ENCODE assay signal across 11 cellular contexts in genomic region chr12:103571286-103571685, GRCh38. TPM values are rescaled to one million over a fixed set of nuclear protein-coding genes. Genes with fewer than 3 reads are reported as not detected.
DNase-seq lines count a peak whose midpoint lies in the region; ATAC-seq and TF ChIP-seq lines count a peak whose summit lies in the region.
"Had no signal": no experiment of that assay in that cellular context is flagged by ENCODE, and none has a peak within 500 bp of the region (broad histone marks: within the 10 kb centered on the region; RNA-seq: fewer than 3 reads in every experiment).

No MANE protein-coding gene starts in this region.

- H3K56ac ChIP-seq in IMR-90 (ENCODE audit: extremely low read depth, insufficient read depth, low read length), result no peak overlapping the region

- dilution Hi-C loops in IMR-90 (cut with HindIII; ENCODE audit: low sequenced_read_pairs, unreplicated experiment), result no loop called here

- CTCF ChIA-PET in IMR-90 (lab: Yijun Ruan, JAX), result no interaction called here

- H2BK5ac ChIP-seq in IMR-90 (ENCODE audit: low read depth, low read length, poor library complexity, severe bottlenecking), result no peak overlapping the region

- intact Hi-C loops in IMR-90 (cut with micrococcal nuclease), result no loop called here

- WGBS in IMR-90 (ENCODE audit: extremely low coverage in 2 of 2, insufficient read length in 1 of 2), 2 experiments, result 40% methylated on average over 1 of the region's 18 CpGs; no CpG with 5 or more reads in 1 of the 2 experiments
- 36% methylated on average over 10 to 18 of the region's 18 CpGs for WGBS in GM23248 (ENCODE audit: low coverage in 1 of 2, low lambda C conversion rate in 2 of 2, missing lambda C conversion rate in 2 of 2), 2 experiments

- in situ Hi-C loops in IMR-90 (cut with MboI; ENCODE audit: low sequenced_read_pairs) (no loop called here), GM23248 (cut with MboI) (loop anchor here (25.0 kb wide), 1 partner anchor 1634 kb away; no protein-coding TSS in a partner anchor)

- H4K8ac ChIP-seq in IMR-90 (ENCODE audit: low read depth in 2 of 2, low read length in 2 of 2), result no peak overlapping the region

- no TSS peak for BruUV-seq in IMR-90 (replicated peaks; lab: Mats Ljungman, UMichigan)

- H3K27ac ChIP-seq in IMR-90 (ENCODE audit: insufficient read depth, low read length), result no peak overlapping the region
- no peak overlapping the region for H3K27ac ChIP-seq in GM23248
- H3K27ac ChIP-seq: neutrophil, RWPE1 had no signal

- H3K36me3 ChIP-seq in IMR-90 (ENCODE audit: control insufficient read depth, insufficient read depth, low read length), result no peaks in the 10 kb centered on the region
- H3K36me3 ChIP-seq in GM23248 (ENCODE audit: low read depth), result no peaks in the 10 kb centered on the region
- H3K36me3 ChIP-seq: neutrophil had no signal

- no peak for DNase-seq in IMR-90
- DNase-seq in RPMI7951 (ENCODE audit: low read depth), result peak; percentile 25
- peak; percentile 2 to 5 for DNase-seq in hippocampal formation (lab: John Stamatoyannopoulos, UW)
- DNase-seq in progenitor cell of endocrine pancreas (ENCODE audit: low spot score, unreplicated experiment), result peak; percentile 46
- DNase-seq in stimulated activated naive B cell treated with anti-CD40 and anti-IgM and Interleukin-4, amounts not matched to agents 10 μg/mL and 1 μg/mL and 100 μg/mL, for 72 hours, result no peak
- DNase-seq in GM23248, result no peak

- no peak for TF ChIP-seq RAD21 in IMR-90 (IDR thresholded peaks at IDR 0.05; ENCODE audit: low read length)

- H3K27me3 ChIP-seq in IMR-90 (ENCODE audit: control insufficient read depth, insufficient read depth, low read length) (peaks cover 8% of the 10 kb centered on the region), GM23248 (replicated peaks; ENCODE audit: insufficient read depth) (peaks cover 33% of the 10 kb centered on the region)

- H3K4me3 Mint-ChIP-seq in progenitor cell of endocrine pancreas (ENCODE audit: low read depth), result peak overlapping the region; percentile 20
- H3K4me3 Mint-ChIP-seq in stimulated activated naive B cell treated with anti-CD40 and anti-IgM and Interleukin-4, amounts not matched to agents 10 μg/mL and 1 μg/mL and 100 μg/mL, for 72 hours, result no peak overlapping the region
- H3K4me3 Mint-ChIP-seq: stimulated activated naive CD8-positive, alpha-beta T cell treated with anti-CD3 and anti-CD28 coated beads, Interleukin-15, Interleukin-2, amounts not matched to agents 100 ng/mL and 50 ng/mL, for 24 hours had no signal

- H3K9me2 ChIP-seq in GM23248 (ENCODE audit: insufficient read depth), result no peaks in the 10 kb centered on the region

- H3K9me3 ChIP-seq in IMR-90 (ENCODE audit: control insufficient read depth, insufficient read depth, low read length), result no peaks in the 10 kb centered on the region
- H3K9me3 ChIP-seq in GM23248 (ENCODE audit: low read depth), result no peaks in the 10 kb centered on the region
- H3K9me3 ChIP-seq: neutrophil had no signal

- TF ChIP-seq CTCF in IMR-90 (conservative IDR thresholded peaks at IDR 0.05; ENCODE audit: low read depth, low read length), result no peak
- peak; percentile 40 for TF ChIP-seq CTCF in progenitor cell of endocrine pancreas (IDR thresholded peaks at IDR 0.05; ENCODE audit: unreplicated experiment)

- H3K9me3 Mint-ChIP-seq in progenitor cell of endocrine pancreas (ENCODE audit: low read depth), result peaks cover 11% of the 10 kb centered on the region
- H3K9me3 Mint-ChIP-seq in stimulated activated naive B cell treated with anti-CD40 and anti-IgM and Interleukin-4, amounts not matched to agents 10 μg/mL and 1 μg/mL and 100 μg/mL, for 72 hours, result peaks cover 8 to 9% of the 10 kb centered on the region in 2 donors

- no peak overlapping the region for H2BK120ac ChIP-seq in IMR-90 (ENCODE audit: low read depth, low read length)

- no peak overlapping the region for H2BK20ac ChIP-seq in IMR-90 (ENCODE audit: low read depth, low read length)

- no peak overlapping the region for H3K23ac ChIP-seq in IMR-90 (ENCODE audit: low read depth, low read length)

- H3K4me1 ChIP-seq in IMR-90 (ENCODE audit: control insufficient read depth, insufficient read depth, low read length), result no peaks in the 10 kb centered on the region
- H3K4me1 ChIP-seq in GM23248 (ENCODE audit: insufficient read depth), result no peaks in the 10 kb centered on the region

- no peak overlapping the region for H4K91ac ChIP-seq in IMR-90 (ENCODE audit: insufficient read depth, low read depth, low read length)

- no peaks in the 10 kb centered on the region for H3K9me1 ChIP-seq in IMR-90 (ENCODE audit: insufficient read depth, low read length)

- H3K4me3 ChIP-seq in IMR-90 (ENCODE audit: insufficient read depth, low read depth, low read length) (no peak overlapping the region), GM23248 (no peak overlapping the region)

- peaks cover 1% of the 10 kb centered on the region for H3K36me3 Mint-ChIP-seq in progenitor cell of endocrine pancreas (ENCODE audit: insufficient read depth)
- H3K36me3 Mint-ChIP-seq in stimulated activated naive B cell treated with anti-CD40 and anti-IgM and Interleukin-4, amounts not matched to agents 10 μg/mL and 1 μg/mL and 100 μg/mL, for 72 hours, result no peaks in the 10 kb centered on the region

- H3K9ac ChIP-seq in IMR-90 (ENCODE audit: low read depth, low read length) (no peak overlapping the region), GM23248 (no peak overlapping the region)

- H2AK5ac ChIP-seq in IMR-90 (ENCODE audit: low read depth, low read length), result no peak overlapping the region

- ATAC-seq in IMR-90 (ENCODE audit: low read depth), result peak; percentile 46
- ATAC-seq in HG03045 (IDR thresholded peaks at IDR 0.05; ENCODE audit: unreplicated experiment), result no peak
- ATAC-seq in stimulated activated naive B cell treated with anti-CD40 and anti-IgM and Interleukin-4, amounts not matched to agents 10 μg/mL and 1 μg/mL and 100 μg/mL, for 72 hours (replicated peaks), result no peak
- no peak for ATAC-seq in GM18502 (IDR thresholded peaks at IDR 0.05; ENCODE audit: poor library complexity, unreplicated experiment)

- H2AFZ ChIP-seq in IMR-90 (replicated peaks; ENCODE audit: low read length, poor library complexity) (peak overlapping the region; percentile 62), GM23248 (no peak overlapping the region)

- H3K4ac ChIP-seq in IMR-90 (ENCODE audit: low read depth, low read length), result no peak overlapping the region

- H4K5ac ChIP-seq in IMR-90 (ENCODE audit: low read depth, low read length), result no peak overlapping the region

- H3K4me2 ChIP-seq in IMR-90 (ENCODE audit: low read depth, low read length), result no peak overlapping the region
- no peak overlapping the region for H3K4me2 ChIP-seq in GM23248 (ENCODE audit: unreplicated experiment)

- H3K79me2 ChIP-seq in GM23248 (ENCODE audit: insufficient read depth), result no peaks in the 10 kb centered on the region

- H2BK15ac ChIP-seq in IMR-90 (ENCODE audit: low read depth, low read length), result no peak overlapping the region

- no peak overlapping the region for H3K18ac ChIP-seq in IMR-90 (ENCODE audit: low read depth, low read length)

- no peaks in the 10 kb centered on the region for H3K79me1 ChIP-seq in IMR-90 (ENCODE audit: low read depth in 1 of 2, low read length in 2 of 2)

- H4K20me1 ChIP-seq in IMR-90 (ENCODE audit: insufficient read depth, low read length) (no peaks in the 10 kb centered on the region), GM23248 (ENCODE audit: insufficient read depth) (no peaks in the 10 kb centered on the region)

- H3K14ac ChIP-seq in IMR-90 (replicated peaks; ENCODE audit: low read depth, low read length), result no peak overlapping the region

- peak overlapping the region; percentile 30 for H2AK9ac ChIP-seq in IMR-90 (replicated peaks; ENCODE audit: low read depth, low read length, poor library complexity)

- H3F3A ChIP-seq in GM23248 (ENCODE audit: insufficient read depth), result no peaks in the 10 kb centered on the region

- H3K4me1 Mint-ChIP-seq in progenitor cell of endocrine pancreas (ENCODE audit: low read depth), result peaks cover 9% of the 10 kb centered on the region
- H3K4me1 Mint-ChIP-seq in stimulated activated naive B cell treated with anti-CD40 and anti-IgM and Interleukin-4, amounts not matched to agents 10 μg/mL and 1 μg/mL and 100 μg/mL, for 72 hours, result peaks cover 2 to 7% of the 10 kb centered on the region in 2 donors

- POLR2A ChIA-PET in IMR-90 (lab: Charles Lee; ENCODE audit: unreplicated experiment), result no interaction called here

- peaks cover 60% of the 10 kb centered on the region for H3K27me3 Mint-ChIP-seq in progenitor cell of endocrine pancreas
- H3K27me3 Mint-ChIP-seq in stimulated activated naive B cell treated with anti-CD40 and anti-IgM and Interleukin-4, amounts not matched to agents 10 μg/mL and 1 μg/mL and 100 μg/mL, for 72 hours, result peaks cover 51 to 68% of the 10 kb centered on the region in 2 donors

- H3K27ac Mint-ChIP-seq in progenitor cell of endocrine pancreas, result no peak overlapping the region
- H3K27ac Mint-ChIP-seq in stimulated activated naive B cell treated with anti-CD40 and anti-IgM and Interleukin-4, amounts not matched to agents 10 μg/mL and 1 μg/mL and 100 μg/mL, for 72 hours, result no peak overlapping the region
- H3K27ac Mint-ChIP-seq: stimulated activated naive CD8-positive, alpha-beta T cell treated with anti-CD3 and anti-CD28 coated beads, Interleukin-15, Interleukin-2, amounts not matched to agents 100 ng/mL and 50 ng/mL, for 24 hours had no signal

- no peak for TF ChIP-seq POLR2A in IMR-90 (IDR thresholded peaks at IDR 0.05; ENCODE audit: low read depth, low read length)

TF ChIP-seq in IMR-90, 13 proteins besides CTCF, POLR2A, EP300 and RAD21 (continues in another document):
- TF ChIP-seq, protein P1, sequence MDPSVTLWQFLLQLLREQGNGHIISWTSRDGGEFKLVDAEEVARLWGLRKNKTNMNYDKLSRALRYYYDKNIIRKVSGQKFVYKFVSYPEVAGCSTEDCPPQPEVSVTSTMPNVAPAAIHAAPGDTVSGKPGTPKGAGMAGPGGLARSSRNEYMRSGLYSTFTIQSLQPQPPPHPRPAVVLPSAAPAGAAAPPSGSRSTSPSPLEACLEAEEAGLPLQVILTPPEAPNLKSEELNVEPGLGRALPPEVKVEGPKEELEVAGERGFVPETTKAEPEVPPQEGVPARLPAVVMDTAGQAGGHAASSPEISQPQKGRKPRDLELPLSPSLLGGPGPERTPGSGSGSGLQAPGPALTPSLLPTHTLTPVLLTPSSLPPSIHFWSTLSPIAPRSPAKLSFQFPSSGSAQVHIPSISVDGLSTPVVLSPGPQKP (IDR thresholded peaks at IDR 0.05; ENCODE audit: borderline replicate concordance, low read depth, low read length), result no peak
- TF ChIP-seq CEBPB (IDR thresholded peaks at IDR 0.05; ENCODE audit: low read depth, low read length) (no peak), FOS (IDR thresholded peaks at IDR 0.05; ENCODE audit: low read depth, low read length) (no peak), SMC3 (IDR thresholded peaks at IDR 0.05; ENCODE audit: low read depth, low read length) (no peak)

RNA-seq across cellular contexts. Expression of gene STAB2, which starts 15.8 kb away (rescaled TPM):
- total RNA-seq in IMR-90 (2012; rRNA removed) (not detected in 2 replicates), progenitor cell of endocrine pancreas (not detected in 2 replicates)
- polyA plus RNA-seq in IMR-90 (2012; rRNA removed) (not detected in 2 replicates), GM23248 (2016; fragmentation: Nextera tagmentation; extraction: Ambion mirVana) (not detected in 2 replicates)
- polyA plus RNA-seq in IMR-90 (2012; cell fraction: cytosol; rRNA removed), result not detected in 2 replicates
- polyA plus RNA-seq in IMR-90 (2012; cell fraction: nucleus; rRNA removed; ENCODE audit: low replicate concordance), result under 0.01 TPM in 1 of 2 replicates, not detected in the other
- not detected in 2 replicates for total RNA-seq in RPMI7951 (2014; rRNA removed; shearing (Covaris generic))
- not detected in 2 replicates for total RNA-seq in GM23248 (2014; rRNA removed; shearing (Covaris generic))

Comparison
In these comparisons a context has a peak if more than half of its experiments do, and no peak if none do; other contexts are left out.
1. DNase-seq: peak in RPMI7951 (single experiment), hippocampal formation (2 of 2) and progenitor cell of endocrine pancreas (single experiment); none in IMR-90 (single experiment), stimulated activated naive B cell treated with anti-CD40 and anti-IgM and Interleukin-4, amounts not matched to agents 10 μg/mL and 1 μg/mL and 100 μg/mL, for 72 hours (single experiment) and GM23248 (single experiment).